Comparison of ENCODE assay signal across 8 cellular contexts in genomic region chr1:42657981-42658879, GRCh38. TPM values are rescaled to one million over a fixed set of nuclear protein-coding genes. Genes with fewer than 3 reads are reported as not detected.
DNase-seq lines count a peak whose midpoint lies in the region; ATAC-seq, FAIRE-seq and TF ChIP-seq lines count a peak whose summit lies in the region.

Gene PPIH, plus strand, starts transcription at chr1:42658423. Its CDS starts 24 bp downstream, at chr1:42658447.

- H3K27me3 ChIP-seq in pancreas (no peaks in the 10 kb centered on the region), tibial artery (no peaks in the 10 kb centered on the region)

- peaks cover 32% of the 10 kb centered on the region for H3K36me3 Mint-ChIP-seq in activated naive CD8-positive, alpha-beta T cell treated with anti-CD3 and anti-CD28 coated beads, Interleukin-2, amount 50 U/mL, for 24 hours (ENCODE audit: low read depth)

- ATAC-seq in HG02759 (IDR thresholded peaks at IDR 0.05; ENCODE audit: unreplicated experiment) (peak; percentile 96), Right ventricle myocardium superior (ENCODE audit: poor library complexity) (peak; percentile 100), pancreas (peak; percentile 100)
- ATAC-seq in activated naive CD8-positive, alpha-beta T cell treated with anti-CD3 and anti-CD28 coated beads, Interleukin-2, amount 50 U/mL, for 24 hours, result peak; percentile 98

- no peaks in the 10 kb centered on the region for H3K27me3 Mint-ChIP-seq in activated naive CD8-positive, alpha-beta T cell treated with anti-CD3 and anti-CD28 coated beads, Interleukin-2, amount 50 U/mL, for 24 hours

- 0% methylated on average over 52 to 53 of the region's 53 CpGs for WGBS in pancreas, 2 donors

- peak within 1 kb of the TSS; percentile 96 for H3K4me3 Mint-ChIP-seq in activated naive CD8-positive, alpha-beta T cell treated with anti-CD3 and anti-CD28 coated beads, Interleukin-2, amount 50 U/mL, for 24 hours

- no peak for FAIRE-seq in pancreas (lab: Jason Lieb, UNC)

- H3K9me3 Mint-ChIP-seq in activated naive CD8-positive, alpha-beta T cell treated with anti-CD3 and anti-CD28 coated beads, Interleukin-2, amount 50 U/mL, for 24 hours, result no peaks in the 10 kb centered on the region

- DNase-seq in NCI-H1417 treated with DMSO at 0.1 percent for 48 hours (lab: John Stamatoyannopoulos, UW) (peak; percentile 48), SW480 (ENCODE audit: low spot score) (peak; percentile 92), Right ventricle myocardium superior (peak; percentile 97), pancreas (peak; percentile 91 to 98 (median 95)), tibial artery (peak; percentile 92 to 96)
- peak; percentile 97 for DNase-seq in activated naive CD8-positive, alpha-beta T cell treated with anti-CD3 and anti-CD28 coated beads, Interleukin-2, amount 50 U/mL, for 24 hours

- H3K9me3 ChIP-seq in pancreas (no peaks in the 10 kb centered on the region), tibial artery (no peaks in the 10 kb centered on the region)

- TF ChIP-seq CTCF in GM12873 (IDR thresholded peaks at IDR 0.05; ENCODE audit: insufficient read depth, low read depth, low read length, missing control alignments) (peak; percentile 32), pancreas (IDR thresholded peaks at IDR 0.05) (peak in 3 of 4 donors; percentile 12 to 29 (median 18)), tibial artery (IDR thresholded peaks at IDR 0.05) (peak; percentile 38 to 53)

- peak within 1 kb of the TSS; percentile 96 for H3K27ac Mint-ChIP-seq in activated naive CD8-positive, alpha-beta T cell treated with anti-CD3 and anti-CD28 coated beads, Interleukin-2, amount 50 U/mL, for 24 hours

- peak within 1 kb of the TSS; percentile 64 to 95 (median 76) for H3K4me3 ChIP-seq in pancreas
- H3K4me3 ChIP-seq in tibial artery, result peak within 1 kb of the TSS; percentile 75 to 84

- intact Hi-C loops in Right ventricle myocardium superior (cut with DNase I) (no loop called here), pancreas (cut with DNase I) (no loop called here), tibial artery (cut with DNase I; ENCODE audit: low total_unique reads) (no loop called here)

- H3K27ac ChIP-seq in pancreas, result peak within 1 kb of the TSS; percentile 72 to 84 (median 78)
- peak within 1 kb of the TSS; percentile 85 to 91 for H3K27ac ChIP-seq in tibial artery

- peaks cover 0 to 4% (median 0%) of the 10 kb centered on the region in 3 donors for H3K36me3 ChIP-seq in pancreas
- H3K36me3 ChIP-seq in tibial artery, result peaks cover 0 to 26% (median 7%) of the 10 kb centered on the region in 3 donors

- H3K4me1 ChIP-seq in pancreas (peaks cover 0 to 9% (median 0%) of the 10 kb centered on the region in 3 donors), tibial artery (peaks cover 0 to 21% (median 14%) of the 10 kb centered on the region in 4 donors)

- peaks cover 46% of the 10 kb centered on the region for H3K4me1 Mint-ChIP-seq in activated naive CD8-positive, alpha-beta T cell treated with anti-CD3 and anti-CD28 coated beads, Interleukin-2, amount 50 U/mL, for 24 hours

RNA-seq across cellular contexts. Expression of gene PPIH, which starts in this region (rescaled TPM):
- 17.6 TPM for total RNA-seq in Right ventricle myocardium superior
- total RNA-seq in pancreas, result 10 to 100 TPM in 3 of 6 donors, 1 to 10 TPM in 3; 7.6 to 12.1 (median 9.1) TPM
- polyA plus RNA-seq in pancreas, result 10 to 100 TPM; 13.4 to 22.4 TPM

Comparison
In these comparisons a context has a peak if more than half of its experiments do, and no peak if none do; other contexts are left out.
1. Peak in every context shown above with its lines: DNase-seq, ATAC-seq, H3K4me3 ChIP-seq and H3K27ac ChIP-seq.